In the genomic region with DNA sequence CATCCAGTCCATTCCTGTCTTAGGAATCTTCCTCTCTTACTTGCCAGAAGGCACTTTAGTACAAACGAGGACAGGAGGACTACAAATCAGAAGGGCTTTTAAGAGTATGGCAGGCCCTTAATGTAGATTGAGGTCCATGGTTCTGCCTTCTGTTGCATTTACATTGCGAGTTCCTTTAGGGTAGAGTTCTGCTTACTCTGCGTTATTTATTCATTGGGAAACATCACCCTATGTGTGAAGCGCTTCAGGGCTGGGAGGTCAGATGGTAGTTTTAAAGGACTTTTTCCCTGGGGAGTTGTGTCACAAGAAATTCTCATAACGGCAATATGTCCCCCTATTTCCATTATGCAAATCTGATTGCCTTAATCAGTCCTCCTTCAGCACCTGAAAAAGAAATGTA, we compare ENCODE assay signal across 23 cellular contexts.
DNase-seq lines count a peak whose midpoint lies in the region; ATAC-seq, FAIRE-seq and TF ChIP-seq lines count a peak whose summit lies in the region.
"Had no signal": no experiment of that assay in that cellular context is flagged by ENCODE, and none has a peak within 500 bp of the region (broad histone marks: within the 10 kb centered on the region; RNA-seq: fewer than 3 reads in every experiment).

No MANE protein-coding gene starts in this region.

- H3K27me3 Mint-ChIP-seq in WTC11 (ENCODE audit: low read depth): no peaks in the 10 kb centered on the region
- H3K27me3 Mint-ChIP-seq: CD4-positive, CD25-positive, alpha-beta regulatory T cell; CD8-positive, alpha-beta memory T cell; IgD-negative memory B cell had no signal

- CTCF ChIA-PET in A549 (lab: Yijun Ruan, JAX): no interaction called here
- CTCF ChIA-PET in WTC11 (lab: Charles Lee): interaction anchor here (1.4 kb wide), 1 partner anchor 9 kb away, joined by 4 read pairs; no protein-coding TSS in a partner anchor

- H3K36me3 ChIP-seq in left ventricle myocardium inferior: no peaks in the 10 kb centered on the region
- H3K36me3 ChIP-seq: BE2C had no signal

- intact Hi-C loops in left ventricle myocardium inferior (cut with micrococcal nuclease): no loop called here

- peak overlapping the region; percentile 76; the same call in 1 of the 2 replicates for H3K27ac Mint-ChIP-seq in WTC11
- H3K27ac Mint-ChIP-seq: CD4-positive, CD25-positive, alpha-beta regulatory T cell; CD8-positive, alpha-beta memory T cell; IgD-negative memory B cell had no signal

- H3K27ac ChIP-seq in A549 (no peak overlapping the region), left ventricle myocardium inferior (replicated peaks) (no peak overlapping the region)
- H3K27ac ChIP-seq: GM23248, HL-60 had no signal

- WGBS in A549 (ENCODE audit: missing lambda C conversion rate): 90% methylated on average over 5 of the region's 5 CpGs

- FAIRE-seq in A549 (lab: Jason Lieb, UNC): no peak
- FAIRE-seq: H54 had no signal

- ATAC-seq in A549 (no peak), WTC11 (peak; percentile 34; the same call in 1 of the 2 replicates), GM19351 (IDR thresholded peaks at IDR 0.05; ENCODE audit: unreplicated experiment) (no peak), GM18867 (IDR thresholded peaks at IDR 0.05; ENCODE audit: unreplicated experiment) (no peak)

- TF ChIP-seq CTCF in A549 (IDR thresholded peaks at IDR 0.05): no peak
- no peak for TF ChIP-seq CTCF in WTC11 (IDR thresholded peaks at IDR 0.05)
- no peak for TF ChIP-seq CTCF in left ventricle myocardium inferior (IDR thresholded peaks at IDR 0.05; ENCODE audit: borderline replicate concordance)

- H3K36me3 Mint-ChIP-seq in WTC11: no peaks in the 10 kb centered on the region

- H3K27me3 ChIP-seq in left ventricle myocardium inferior (ENCODE audit: low read depth): no peaks in the 10 kb centered on the region
- H3K27me3 ChIP-seq: BE2C had no signal

- H3K4me3 ChIP-seq in A549: no peak overlapping the region
- H3K4me3 ChIP-seq in left ventricle myocardium inferior: no peak overlapping the region
- H3K4me3 ChIP-seq: GM23248 had no signal

- H3K9me3 Mint-ChIP-seq in WTC11: peaks cover 2% of the 10 kb centered on the region; the same call in 1 of the 2 replicates
- H3K9me3 Mint-ChIP-seq: IgD-negative memory B cell had no signal

- TF ChIP-seq RAD21 in A549 (conservative IDR thresholded peaks at IDR 0.05 in 1 of 2, IDR thresholded peaks at IDR 0.05 in 1 of 2): no peak

- POLR2A ChIA-PET in A549 (lab: Yijun Ruan, JAX) (no interaction called here), WTC11 (lab: Charles Lee) (no interaction called here)

- no peak for TF ChIP-seq POLR2A in A549 (IDR thresholded peaks at IDR 0.05; ENCODE audit: low read length)

- H3K4me1 Mint-ChIP-seq in WTC11: peaks cover 15% of the 10 kb centered on the region
- H3K4me1 Mint-ChIP-seq: CD8-positive, alpha-beta memory T cell; IgD-negative memory B cell had no signal

- DNase-seq in A549 (ENCODE audit: low read depth in 1 of 2, low spot score in 1 of 2) (no peak), DMS 273 treated with DMSO at 0.1 percent for 48 hours (lab: John Stamatoyannopoulos, UW) (peak; percentile 6), NCI-H524 (lab: John Stamatoyannopoulos, UW) (peak; percentile 77 to 93), WTC11 (ENCODE audit: low spot score) (no peak), left ventricle myocardium inferior (no peak)
- DNase-seq in stimulated activated CD4-positive, alpha-beta T cell treated with anti-CD3 and anti-CD28 coated beads, Interleukin-2, amount 100 ng/mL, for 48 hours: no peak
- DNase-seq: ACHN; BE2C; C1 segment of cervical spinal cord; CD4-positive, CD25-positive, alpha-beta regulatory T cell; CD8-positive, alpha-beta memory T cell; COR-L47; DMS153; DMS79; GF-D8; GM23248; HCEC 1CT; KG1 had no signal

- no peaks in the 10 kb centered on the region for H3K4me1 ChIP-seq in A549
- peaks cover 3% of the 10 kb centered on the region for H3K4me1 ChIP-seq in left ventricle myocardium inferior

- no peak for TF ChIP-seq EP300 in A549 (IDR thresholded peaks at IDR 0.05)

- no peak overlapping the region for H3K4me3 Mint-ChIP-seq in WTC11
- H3K4me3 Mint-ChIP-seq: CD4-positive, CD25-positive, alpha-beta regulatory T cell; CD8-positive, alpha-beta memory T cell; IgD-negative memory B cell had no signal

- H3K9me3 ChIP-seq in A549: no peaks in the 10 kb centered on the region
- peaks cover 3% of the 10 kb centered on the region for H3K9me3 ChIP-seq in left ventricle myocardium inferior (replicated peaks)
- H3K9me3 ChIP-seq: BE2C had no signal

- no peak overlapping the region for H3K4me2 ChIP-seq in A549

TF ChIP-seq in A549, 52 proteins besides CTCF, POLR2A, EP300 and RAD21:
- no peak for TF ChIP-seq EHF (CRISPR knock-in tag; IDR thresholded peaks at IDR 0.05)
- peak; percentile 44 for TF ChIP-seq MAFK (IDR thresholded peaks at IDR 0.05; ENCODE audit: partially characterized antibody)

TF ChIP-seq in WTC11, 78 proteins besides CTCF, POLR2A, EP300 and RAD21:
- TF ChIP-seq MYBL2 (CRISPR knock-in tag; IDR thresholded peaks at IDR 0.05) (no peak), HMGA2 (CRISPR knock-in tag; IDR thresholded peaks at IDR 0.05) (no peak), EMX1 (CRISPR knock-in tag; IDR thresholded peaks at IDR 0.05) (no peak), ZNF396 (CRISPR knock-in tag; IDR thresholded peaks at IDR 0.05; ENCODE audit: borderline replicate concordance) (no peak), JUN (CRISPR knock-in tag; IDR thresholded peaks at IDR 0.05) (no peak), ZNF138 (CRISPR knock-in tag; conservative IDR thresholded peaks at IDR 0.05) (no peak), RORB (CRISPR knock-in tag; IDR thresholded peaks at IDR 0.05) (no peak), USF1 (CRISPR knock-in tag; IDR thresholded peaks at IDR 0.05) (no peak), AR (CRISPR knock-in tag; IDR thresholded peaks at IDR 0.05) (no peak), ZNF317 (CRISPR knock-in tag; IDR thresholded peaks at IDR 0.05; ENCODE audit: borderline replicate concordance, low read depth) (no peak)
- TF ChIP-seq, protein P1, sequence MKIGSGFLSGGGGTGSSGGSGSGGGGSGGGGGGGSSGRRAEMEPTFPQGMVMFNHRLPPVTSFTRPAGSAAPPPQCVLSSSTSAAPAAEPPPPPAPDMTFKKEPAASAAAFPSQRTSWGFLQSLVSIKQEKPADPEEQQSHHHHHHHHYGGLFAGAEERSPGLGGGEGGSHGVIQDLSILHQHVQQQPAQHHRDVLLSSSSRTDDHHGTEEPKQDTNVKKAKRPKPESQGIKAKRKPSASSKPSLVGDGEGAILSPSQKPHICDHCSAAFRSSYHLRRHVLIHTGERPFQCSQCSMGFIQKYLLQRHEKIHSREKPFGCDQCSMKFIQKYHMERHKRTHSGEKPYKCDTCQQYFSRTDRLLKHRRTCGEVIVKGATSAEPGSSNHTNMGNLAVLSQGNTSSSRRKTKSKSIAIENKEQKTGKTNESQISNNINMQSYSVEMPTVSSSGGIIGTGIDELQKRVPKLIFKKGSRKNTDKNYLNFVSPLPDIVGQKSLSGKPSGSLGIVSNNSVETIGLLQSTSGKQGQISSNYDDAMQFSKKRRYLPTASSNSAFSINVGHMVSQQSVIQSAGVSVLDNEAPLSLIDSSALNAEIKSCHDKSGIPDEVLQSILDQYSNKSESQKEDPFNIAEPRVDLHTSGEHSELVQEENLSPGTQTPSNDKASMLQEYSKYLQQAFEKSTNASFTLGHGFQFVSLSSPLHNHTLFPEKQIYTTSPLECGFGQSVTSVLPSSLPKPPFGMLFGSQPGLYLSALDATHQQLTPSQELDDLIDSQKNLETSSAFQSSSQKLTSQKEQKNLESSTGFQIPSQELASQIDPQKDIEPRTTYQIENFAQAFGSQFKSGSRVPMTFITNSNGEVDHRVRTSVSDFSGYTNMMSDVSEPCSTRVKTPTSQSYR (CRISPR knock-in tag; IDR thresholded peaks at IDR 0.05): no peak

Comparison
In these comparisons a context has a peak if more than half of its experiments do, and no peak if none do; other contexts are left out.
1. DNase-seq: peak in DMS 273 treated with DMSO at 0.1 percent for 48 hours (single experiment) and NCI-H524 (2 of 2); none in A549 (0 of 2), WTC11 (single experiment), stimulated activated CD4-positive, alpha-beta T cell treated with anti-CD3 and anti-CD28 coated beads, Interleukin-2, amount 100 ng/mL, for 48 hours (0 of 2) and left ventricle myocardium inferior (single experiment).